In the genomic region with DNA sequence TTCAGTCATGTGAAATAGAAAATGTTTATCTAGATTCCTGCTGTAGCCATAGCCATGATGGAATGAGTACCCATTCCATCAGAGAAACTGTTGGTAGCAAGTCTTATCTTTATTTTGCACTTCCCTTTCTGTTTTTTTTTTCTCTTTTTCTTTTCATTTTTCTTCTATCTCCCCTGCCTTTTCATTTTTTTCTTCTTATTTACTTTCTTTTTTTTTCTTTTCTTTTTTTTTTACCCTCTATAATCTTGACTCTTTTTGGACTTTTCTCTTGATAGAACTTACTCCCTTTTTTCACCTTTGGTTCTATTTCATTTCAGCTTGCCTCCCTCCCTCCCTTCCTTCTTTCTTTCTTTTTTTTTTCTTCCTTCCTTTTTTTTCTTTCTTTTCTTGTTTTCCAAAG, we compare ENCODE assay signal across 1 cellular context.
TF ChIP-seq lines count a peak whose summit lies in the region.

No MANE protein-coding gene starts in this region.

TF ChIP-seq in WTC11, 78 proteins besides CTCF, POLR2A, EP300 and RAD21 (continued from another document):
- TF ChIP-seq, protein P1, sequence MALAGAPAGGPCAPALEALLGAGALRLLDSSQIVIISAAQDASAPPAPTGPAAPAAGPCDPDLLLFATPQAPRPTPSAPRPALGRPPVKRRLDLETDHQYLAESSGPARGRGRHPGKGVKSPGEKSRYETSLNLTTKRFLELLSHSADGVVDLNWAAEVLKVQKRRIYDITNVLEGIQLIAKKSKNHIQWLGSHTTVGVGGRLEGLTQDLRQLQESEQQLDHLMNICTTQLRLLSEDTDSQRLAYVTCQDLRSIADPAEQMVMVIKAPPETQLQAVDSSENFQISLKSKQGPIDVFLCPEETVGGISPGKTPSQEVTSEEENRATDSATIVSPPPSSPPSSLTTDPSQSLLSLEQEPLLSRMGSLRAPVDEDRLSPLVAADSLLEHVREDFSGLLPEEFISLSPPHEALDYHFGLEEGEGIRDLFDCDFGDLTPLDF (CRISPR knock-in tag; IDR thresholded peaks at IDR 0.05), result no peak
- TF ChIP-seq SMAD3 (CRISPR knock-in tag; IDR thresholded peaks at IDR 0.05; ENCODE audit: borderline replicate concordance), result no peak
- TF ChIP-seq ZNF423 (CRISPR knock-in tag; IDR thresholded peaks at IDR 0.05), result no peak
- no peak for TF ChIP-seq NR2C2 (CRISPR knock-in tag; IDR thresholded peaks at IDR 0.05)
- no peak for TF ChIP-seq NFYB (CRISPR knock-in tag; conservative IDR thresholded peaks at IDR 0.05; ENCODE audit: low read depth)
- no peak for TF ChIP-seq ELF4 (CRISPR knock-in tag; IDR thresholded peaks at IDR 0.05; ENCODE audit: low read depth)
- no peak for TF ChIP-seq NR1H2 (CRISPR knock-in tag; IDR thresholded peaks at IDR 0.05)
- no peak for TF ChIP-seq USF1 (CRISPR knock-in tag; IDR thresholded peaks at IDR 0.05)
- TF ChIP-seq NR3C1 (CRISPR knock-in tag; conservative IDR thresholded peaks at IDR 0.05; ENCODE audit: low read depth), result no peak
- TF ChIP-seq, protein P2, sequence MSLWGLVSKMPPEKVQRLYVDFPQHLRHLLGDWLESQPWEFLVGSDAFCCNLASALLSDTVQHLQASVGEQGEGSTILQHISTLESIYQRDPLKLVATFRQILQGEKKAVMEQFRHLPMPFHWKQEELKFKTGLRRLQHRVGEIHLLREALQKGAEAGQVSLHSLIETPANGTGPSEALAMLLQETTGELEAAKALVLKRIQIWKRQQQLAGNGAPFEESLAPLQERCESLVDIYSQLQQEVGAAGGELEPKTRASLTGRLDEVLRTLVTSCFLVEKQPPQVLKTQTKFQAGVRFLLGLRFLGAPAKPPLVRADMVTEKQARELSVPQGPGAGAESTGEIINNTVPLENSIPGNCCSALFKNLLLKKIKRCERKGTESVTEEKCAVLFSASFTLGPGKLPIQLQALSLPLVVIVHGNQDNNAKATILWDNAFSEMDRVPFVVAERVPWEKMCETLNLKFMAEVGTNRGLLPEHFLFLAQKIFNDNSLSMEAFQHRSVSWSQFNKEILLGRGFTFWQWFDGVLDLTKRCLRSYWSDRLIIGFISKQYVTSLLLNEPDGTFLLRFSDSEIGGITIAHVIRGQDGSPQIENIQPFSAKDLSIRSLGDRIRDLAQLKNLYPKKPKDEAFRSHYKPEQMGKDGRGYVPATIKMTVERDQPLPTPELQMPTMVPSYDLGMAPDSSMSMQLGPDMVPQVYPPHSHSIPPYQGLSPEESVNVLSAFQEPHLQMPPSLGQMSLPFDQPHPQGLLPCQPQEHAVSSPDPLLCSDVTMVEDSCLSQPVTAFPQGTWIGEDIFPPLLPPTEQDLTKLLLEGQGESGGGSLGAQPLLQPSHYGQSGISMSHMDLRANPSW (CRISPR knock-in tag; conservative IDR thresholded peaks at IDR 0.05; ENCODE audit: low read depth), result no peak
- TF ChIP-seq FOXP1 (CRISPR knock-in tag; IDR thresholded peaks at IDR 0.05; ENCODE audit: borderline replicate concordance), result no peak
- TF ChIP-seq, protein P3, sequence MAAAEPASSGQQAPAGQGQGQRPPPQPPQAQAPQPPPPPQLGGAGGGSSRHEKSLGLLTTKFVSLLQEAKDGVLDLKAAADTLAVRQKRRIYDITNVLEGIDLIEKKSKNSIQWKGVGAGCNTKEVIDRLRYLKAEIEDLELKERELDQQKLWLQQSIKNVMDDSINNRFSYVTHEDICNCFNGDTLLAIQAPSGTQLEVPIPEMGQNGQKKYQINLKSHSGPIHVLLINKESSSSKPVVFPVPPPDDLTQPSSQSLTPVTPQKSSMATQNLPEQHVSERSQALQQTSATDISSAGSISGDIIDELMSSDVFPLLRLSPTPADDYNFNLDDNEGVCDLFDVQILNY (CRISPR knock-in tag; IDR thresholded peaks at IDR 0.05), result no peak
- TF ChIP-seq HMGA2 (CRISPR knock-in tag; IDR thresholded peaks at IDR 0.05), result no peak
